Comparison of ENCODE assay signal across 8 cellular contexts in the genomic region with DNA sequence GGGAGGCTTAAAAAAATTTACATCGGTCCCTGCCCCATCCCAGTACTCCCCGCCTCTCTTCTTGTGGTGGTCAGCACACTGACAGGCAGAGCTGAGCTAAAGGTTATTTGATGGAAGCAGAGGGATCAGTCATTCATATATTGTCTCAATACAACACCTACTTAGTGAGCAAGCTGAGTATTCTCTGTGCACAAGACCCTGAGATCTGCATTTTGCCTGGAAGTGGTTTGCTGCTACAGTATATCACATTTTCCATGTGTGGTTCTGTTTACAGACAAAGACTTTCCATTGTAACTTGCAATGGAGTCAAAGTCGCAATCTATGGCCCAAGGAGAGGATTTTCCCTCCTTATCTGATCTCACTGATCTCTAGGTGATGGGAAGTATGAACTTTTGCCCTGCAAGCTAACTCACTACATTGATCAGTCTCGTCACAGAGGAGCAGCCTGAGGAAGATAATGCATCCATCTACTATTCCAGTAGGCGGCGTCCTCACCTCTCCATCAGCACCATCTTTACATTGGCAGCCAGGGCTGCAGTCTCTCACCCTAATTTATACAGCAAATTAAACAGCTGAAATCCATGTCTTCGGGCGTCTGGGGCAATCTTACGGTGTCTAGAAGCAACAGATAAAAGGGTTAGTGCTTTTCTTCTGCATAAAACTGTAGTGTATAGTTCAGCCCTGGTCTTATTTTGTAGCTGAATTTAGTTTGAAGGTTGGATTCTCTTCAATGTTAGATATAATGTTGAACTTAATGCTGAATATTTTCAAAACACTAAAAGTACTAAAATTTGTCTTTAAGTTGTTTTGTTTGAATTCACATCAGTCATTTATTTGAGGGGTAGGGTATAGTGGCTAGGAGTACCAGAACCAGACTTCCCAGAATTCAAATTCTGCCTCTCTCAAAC. TPM values are rescaled to one million over a fixed set of nuclear protein-coding genes. Genes with fewer than 3 reads are reported as not detected.
DNase-seq lines count a peak whose midpoint lies in the region; ATAC-seq and TF ChIP-seq lines count a peak whose summit lies in the region.

No MANE protein-coding gene starts in this region.

- DNase-seq in A673 (ENCODE audit: low spot score) (peak; percentile 83), GM13977 (ENCODE audit: low spot score) (peak; percentile 74), NCI-H1436 (lab: John Stamatoyannopoulos, UW) (peak; percentile 75), T1000 (lab: John Stamatoyannopoulos, UW) (peak; percentile 20), brain microvascular endothelial cell (peak; percentile 78), left lobe of liver (ENCODE audit: low spot score) (no peak)
- DNase-seq in stimulated activated CD8-positive, alpha-beta memory T cell treated with anti-CD3 and anti-CD28 coated beads, Interleukin-15, amount 100 ng/mL, for 1 hour (ENCODE audit: low read depth) = peak; percentile 39

- ATAC-seq in HG02884 (IDR thresholded peaks at IDR 0.05; ENCODE audit: unreplicated experiment) = peak; percentile 40
- peak; percentile 86 for ATAC-seq in left lobe of liver

- no peaks in the 10 kb centered on the region for H3K9me3 ChIP-seq in A673 (ENCODE audit: low read depth, low read length, poor library complexity, severe bottlenecking)

- in situ Hi-C loops in GM13977 (cut with MboI; ENCODE audit: low pct_unique_long_range_greater_than_20kb, low sequenced_read_pairs, unreplicated experiment) = no loop called here
- in situ Hi-C loops in brain microvascular endothelial cell (cut with HindIII; ENCODE audit: low pct_ligation_motif_present, low sequenced_read_pairs) = no loop called here

- BruUV-seq in A673 (replicated peaks; lab: Mats Ljungman, UMichigan) = no TSS peak

- H3K4me3 ChIP-seq in A673 (ENCODE audit: low read depth, low read length, poor library complexity, severe bottlenecking) (no peak overlapping the region), brain microvascular endothelial cell (ENCODE audit: low read depth, low read length) (no peak overlapping the region)

- TF ChIP-seq CTCF in A673 (conservative IDR thresholded peaks at IDR 0.05; ENCODE audit: low read depth, low read length) (peak; percentile 88), GM13977 (IDR thresholded peaks at IDR 0.05; ENCODE audit: extremely low read depth, insufficient read depth, missing control alignments) (peak; percentile 90), brain microvascular endothelial cell (IDR thresholded peaks at IDR 0.05; ENCODE audit: low read depth, low read length, missing control alignments) (peak; percentile 92)

- POLR2A ChIA-PET in A673 (lab: Charles Lee; ENCODE audit: low non-redundant PET) = no interaction called here

- no peaks in the 10 kb centered on the region for H3K4me1 ChIP-seq in A673 (ENCODE audit: insufficient read depth, low read length, poor library complexity, severe bottlenecking)

- CTCF ChIA-PET in A673 (lab: Charles Lee) = interaction anchor here (0.5 to 1.2 kb wide), 5 partner anchors 15 to 330 kb away, joined by 3 to 11 read pairs (median 4); no protein-coding TSS in a partner anchor

- no peak overlapping the region for H3K27ac ChIP-seq in A673 (ENCODE audit: low read depth, low read length, poor library complexity, severe bottlenecking)
- H3K27ac ChIP-seq in brain microvascular endothelial cell = no peak overlapping the region

- H3K27me3 ChIP-seq in A673 (replicated peaks; ENCODE audit: insufficient read depth, low read depth, low read length, poor library complexity) (no peaks in the 10 kb centered on the region), brain microvascular endothelial cell (replicated peaks) (no peaks in the 10 kb centered on the region)

- no peaks in the 10 kb centered on the region for H3K36me3 ChIP-seq in A673 (ENCODE audit: insufficient read depth, low read length, poor library complexity, severe bottlenecking)
- no peaks in the 10 kb centered on the region for H3K36me3 ChIP-seq in brain microvascular endothelial cell (replicated peaks)

- intact Hi-C loops in A673 (cut with micrococcal nuclease; ENCODE audit: unreplicated experiment) = loop anchor here (1.0 to 2.0 kb wide), 3 partner anchors 153 to 331 kb away; no protein-coding TSS in a partner anchor

RNA-seq across cellular contexts. Expression of a gene that starts 3.2 kb away (rescaled TPM):
- 7.1 and 8.7 TPM in 2 replicates for total RNA-seq in A673 (2021)
- 0.98 TPM for total RNA-seq in left lobe of liver
